ENCODE assay signal across 1 cellular context in genomic region chr1:210373878-210374599, GRCh38.
A peak's percentile ranks its signal among the peaks of the same experiment; 100 is the strongest.
TF ChIP-seq lines count a peak whose summit lies in the region.

No MANE protein-coding gene starts in this region.

TF ChIP-seq in HepG2, 621 proteins besides CTCF, POLR2A, EP300 and RAD21 (continued from another document and continues in another):
- TF ChIP-seq, protein P1, sequence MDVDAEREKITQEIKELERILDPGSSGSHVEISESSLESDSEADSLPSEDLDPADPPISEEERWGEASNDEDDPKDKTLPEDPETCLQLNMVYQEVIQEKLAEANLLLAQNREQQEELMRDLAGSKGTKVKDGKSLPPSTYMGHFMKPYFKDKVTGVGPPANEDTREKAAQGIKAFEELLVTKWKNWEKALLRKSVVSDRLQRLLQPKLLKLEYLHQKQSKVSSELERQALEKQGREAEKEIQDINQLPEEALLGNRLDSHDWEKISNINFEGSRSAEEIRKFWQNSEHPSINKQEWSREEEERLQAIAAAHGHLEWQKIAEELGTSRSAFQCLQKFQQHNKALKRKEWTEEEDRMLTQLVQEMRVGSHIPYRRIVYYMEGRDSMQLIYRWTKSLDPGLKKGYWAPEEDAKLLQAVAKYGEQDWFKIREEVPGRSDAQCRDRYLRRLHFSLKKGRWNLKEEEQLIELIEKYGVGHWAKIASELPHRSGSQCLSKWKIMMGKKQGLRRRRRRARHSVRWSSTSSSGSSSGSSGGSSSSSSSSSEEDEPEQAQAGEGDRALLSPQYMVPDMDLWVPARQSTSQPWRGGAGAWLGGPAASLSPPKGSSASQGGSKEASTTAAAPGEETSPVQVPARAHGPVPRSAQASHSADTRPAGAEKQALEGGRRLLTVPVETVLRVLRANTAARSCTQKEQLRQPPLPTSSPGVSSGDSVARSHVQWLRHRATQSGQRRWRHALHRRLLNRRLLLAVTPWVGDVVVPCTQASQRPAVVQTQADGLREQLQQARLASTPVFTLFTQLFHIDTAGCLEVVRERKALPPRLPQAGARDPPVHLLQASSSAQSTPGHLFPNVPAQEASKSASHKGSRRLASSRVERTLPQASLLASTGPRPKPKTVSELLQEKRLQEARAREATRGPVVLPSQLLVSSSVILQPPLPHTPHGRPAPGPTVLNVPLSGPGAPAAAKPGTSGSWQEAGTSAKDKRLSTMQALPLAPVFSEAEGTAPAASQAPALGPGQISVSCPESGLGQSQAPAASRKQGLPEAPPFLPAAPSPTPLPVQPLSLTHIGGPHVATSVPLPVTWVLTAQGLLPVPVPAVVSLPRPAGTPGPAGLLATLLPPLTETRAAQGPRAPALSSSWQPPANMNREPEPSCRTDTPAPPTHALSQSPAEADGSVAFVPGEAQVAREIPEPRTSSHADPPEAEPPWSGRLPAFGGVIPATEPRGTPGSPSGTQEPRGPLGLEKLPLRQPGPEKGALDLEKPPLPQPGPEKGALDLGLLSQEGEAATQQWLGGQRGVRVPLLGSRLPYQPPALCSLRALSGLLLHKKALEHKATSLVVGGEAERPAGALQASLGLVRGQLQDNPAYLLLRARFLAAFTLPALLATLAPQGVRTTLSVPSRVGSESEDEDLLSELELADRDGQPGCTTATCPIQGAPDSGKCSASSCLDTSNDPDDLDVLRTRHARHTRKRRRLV (CRISPR knock-in tag; IDR thresholded peaks at IDR 0.05) = peak; percentile 100
- TF ChIP-seq HNRNPUL1 (IDR thresholded peaks at IDR 0.05; ENCODE audit: low read depth, low read length) (no peak), SMAD9 (CRISPR knock-in tag; IDR thresholded peaks at IDR 0.05) (no peak), XRCC5 (optimal IDR thresholded peaks at IDR 0.05; ENCODE audit: low read length) (peak; percentile 72), U2AF1 (optimal IDR thresholded peaks at IDR 0.05; ENCODE audit: low read depth, low read length) (no peak), HBP1 (CRISPR knock-in tag; IDR thresholded peaks at IDR 0.05; ENCODE audit: low read depth) (no peak), ARHGAP35 (CRISPR knock-in tag; IDR thresholded peaks at IDR 0.05; ENCODE audit: borderline replicate concordance) (no peak), MED8 (CRISPR knock-in tag; IDR thresholded peaks at IDR 0.05; ENCODE audit: insufficient replicate concordance) (peak; percentile 88), ZNF790 (CRISPR knock-in tag; IDR thresholded peaks at IDR 0.05; ENCODE audit: borderline replicate concordance) (no peak), KDM5B (CRISPR knock-in tag; IDR thresholded peaks at IDR 0.05; ENCODE audit: borderline replicate concordance) (no peak), ZNF570 (CRISPR knock-in tag; IDR thresholded peaks at IDR 0.05; ENCODE audit: borderline replicate concordance) (no peak), ISL2 (CRISPR knock-in tag; IDR thresholded peaks at IDR 0.05) (peak; percentile 87), ZNF230 (CRISPR knock-in tag; IDR thresholded peaks at IDR 0.05) (no peak), MYC (CRISPR knock-in tag; IDR thresholded peaks at IDR 0.05; ENCODE audit: borderline replicate concordance) (no peak), SP1 (IDR thresholded peaks at IDR 0.05) (no peak), SP1 (CRISPR knock-in tag; IDR thresholded peaks at IDR 0.05) (peak; percentile 34), MEF2D (CRISPR knock-in tag; IDR thresholded peaks at IDR 0.05) (0 out of 2 replicates have a peak, but pooled peaks have one; percentile 66), SOX13 (IDR thresholded peaks at IDR 0.05) (peak; percentile 34; the same call in 1 of the 2 replicates), SOX13 (CRISPR knock-in tag; conservative IDR thresholded peaks at IDR 0.05 in 1 of 2, IDR thresholded peaks at IDR 0.05 in 1 of 2) (peak in 1 of 2 experiments; percentile 94; a peak in 2 of 4 replicates), HOXA5 (CRISPR knock-in tag; IDR thresholded peaks at IDR 0.05) (no peak; the same call in 1 of the 2 replicates), SP4 (CRISPR knock-in tag; IDR thresholded peaks at IDR 0.05) (no peak), AKAP8 (CRISPR knock-in tag; IDR thresholded peaks at IDR 0.05) (no peak), RCOR2 (CRISPR knock-in tag; IDR thresholded peaks at IDR 0.05) (no peak), MLX (CRISPR knock-in tag; IDR thresholded peaks at IDR 0.05) (peak; percentile 26; the same call in 1 of the 2 replicates), ZBTB37 (CRISPR knock-in tag; IDR thresholded peaks at IDR 0.05) (no peak), POLR2AphosphoS5 (IDR thresholded peaks at IDR 0.05; ENCODE audit: low read depth, low read length) (peak; percentile 99), ZNF792 (CRISPR knock-in tag; IDR thresholded peaks at IDR 0.05) (peak; percentile 69), ZNF841 (CRISPR knock-in tag; IDR thresholded peaks at IDR 0.05; ENCODE audit: borderline replicate concordance) (0 out of 2 replicates have a peak, but pooled peaks have one; percentile 47), MATR3 (CRISPR knock-in tag; IDR thresholded peaks at IDR 0.05) (no peak), FOXK1 (CRISPR knock-in tag; IDR thresholded peaks at IDR 0.05; ENCODE audit: borderline replicate concordance, low read depth) (0 out of 2 replicates have a peak, but pooled peaks have one; percentile 60), SMYD3 (CRISPR knock-in tag; IDR thresholded peaks at IDR 0.05) (no peak)
- TF ChIP-seq, protein P2, sequence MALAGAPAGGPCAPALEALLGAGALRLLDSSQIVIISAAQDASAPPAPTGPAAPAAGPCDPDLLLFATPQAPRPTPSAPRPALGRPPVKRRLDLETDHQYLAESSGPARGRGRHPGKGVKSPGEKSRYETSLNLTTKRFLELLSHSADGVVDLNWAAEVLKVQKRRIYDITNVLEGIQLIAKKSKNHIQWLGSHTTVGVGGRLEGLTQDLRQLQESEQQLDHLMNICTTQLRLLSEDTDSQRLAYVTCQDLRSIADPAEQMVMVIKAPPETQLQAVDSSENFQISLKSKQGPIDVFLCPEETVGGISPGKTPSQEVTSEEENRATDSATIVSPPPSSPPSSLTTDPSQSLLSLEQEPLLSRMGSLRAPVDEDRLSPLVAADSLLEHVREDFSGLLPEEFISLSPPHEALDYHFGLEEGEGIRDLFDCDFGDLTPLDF (CRISPR knock-in tag; IDR thresholded peaks at IDR 0.05) = no peak
- TF ChIP-seq, protein P3, sequence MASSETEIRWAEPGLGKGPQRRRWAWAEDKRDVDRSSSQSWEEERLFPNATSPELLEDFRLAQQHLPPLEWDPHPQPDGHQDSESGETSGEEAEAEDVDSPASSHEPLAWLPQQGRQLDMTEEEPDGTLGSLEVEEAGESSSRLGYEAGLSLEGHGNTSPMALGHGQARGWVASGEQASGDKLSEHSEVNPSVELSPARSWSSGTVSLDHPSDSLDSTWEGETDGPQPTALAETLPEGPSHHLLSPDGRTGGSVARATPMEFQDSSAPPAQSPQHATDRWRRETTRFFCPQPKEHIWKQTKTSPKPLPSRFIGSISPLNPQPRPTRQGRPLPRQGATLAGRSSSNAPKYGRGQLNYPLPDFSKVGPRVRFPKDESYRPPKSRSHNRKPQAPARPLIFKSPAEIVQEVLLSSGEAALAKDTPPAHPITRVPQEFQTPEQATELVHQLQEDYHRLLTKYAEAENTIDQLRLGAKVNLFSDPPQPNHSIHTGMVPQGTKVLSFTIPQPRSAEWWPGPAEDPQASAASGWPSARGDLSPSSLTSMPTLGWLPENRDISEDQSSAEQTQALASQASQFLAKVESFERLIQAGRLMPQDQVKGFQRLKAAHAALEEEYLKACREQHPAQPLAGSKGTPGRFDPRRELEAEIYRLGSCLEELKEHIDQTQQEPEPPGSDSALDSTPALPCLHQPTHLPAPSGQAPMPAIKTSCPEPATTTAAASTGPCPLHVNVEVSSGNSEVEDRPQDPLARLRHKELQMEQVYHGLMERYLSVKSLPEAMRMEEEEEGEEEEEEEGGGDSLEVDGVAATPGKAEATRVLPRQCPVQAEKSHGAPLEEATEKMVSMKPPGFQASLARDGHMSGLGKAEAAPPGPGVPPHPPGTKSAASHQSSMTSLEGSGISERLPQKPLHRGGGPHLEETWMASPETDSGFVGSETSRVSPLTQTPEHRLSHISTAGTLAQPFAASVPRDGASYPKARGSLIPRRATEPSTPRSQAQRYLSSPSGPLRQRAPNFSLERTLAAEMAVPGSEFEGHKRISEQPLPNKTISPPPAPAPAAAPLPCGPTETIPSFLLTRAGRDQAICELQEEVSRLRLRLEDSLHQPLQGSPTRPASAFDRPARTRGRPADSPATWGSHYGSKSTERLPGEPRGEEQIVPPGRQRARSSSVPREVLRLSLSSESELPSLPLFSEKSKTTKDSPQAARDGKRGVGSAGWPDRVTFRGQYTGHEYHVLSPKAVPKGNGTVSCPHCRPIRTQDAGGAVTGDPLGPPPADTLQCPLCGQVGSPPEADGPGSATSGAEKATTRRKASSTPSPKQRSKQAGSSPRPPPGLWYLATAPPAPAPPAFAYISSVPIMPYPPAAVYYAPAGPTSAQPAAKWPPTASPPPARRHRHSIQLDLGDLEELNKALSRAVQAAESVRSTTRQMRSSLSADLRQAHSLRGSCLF (CRISPR knock-in tag; IDR thresholded peaks at IDR 0.05; ENCODE audit: borderline replicate concordance) = no peak
- TF ChIP-seq, protein P4, sequence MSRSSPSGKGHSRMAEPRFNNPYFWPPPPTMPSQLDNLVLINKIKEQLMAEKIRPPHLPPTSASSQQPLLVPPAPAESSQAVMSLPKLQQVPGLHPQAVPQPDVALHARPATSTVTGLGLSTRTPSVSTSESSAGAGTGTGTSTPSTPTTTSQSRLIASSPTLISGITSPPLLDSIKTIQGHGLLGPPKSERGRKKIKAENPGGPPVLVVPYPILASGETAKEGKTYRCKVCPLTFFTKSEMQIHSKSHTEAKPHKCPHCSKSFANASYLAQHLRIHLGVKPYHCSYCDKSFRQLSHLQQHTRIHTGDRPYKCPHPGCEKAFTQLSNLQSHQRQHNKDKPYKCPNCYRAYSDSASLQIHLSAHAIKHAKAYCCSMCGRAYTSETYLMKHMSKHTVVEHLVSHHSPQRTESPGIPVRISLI (CRISPR knock-in tag; IDR thresholded peaks at IDR 0.05; ENCODE audit: borderline replicate concordance) = peak; percentile 88
- TF ChIP-seq, protein P5, sequence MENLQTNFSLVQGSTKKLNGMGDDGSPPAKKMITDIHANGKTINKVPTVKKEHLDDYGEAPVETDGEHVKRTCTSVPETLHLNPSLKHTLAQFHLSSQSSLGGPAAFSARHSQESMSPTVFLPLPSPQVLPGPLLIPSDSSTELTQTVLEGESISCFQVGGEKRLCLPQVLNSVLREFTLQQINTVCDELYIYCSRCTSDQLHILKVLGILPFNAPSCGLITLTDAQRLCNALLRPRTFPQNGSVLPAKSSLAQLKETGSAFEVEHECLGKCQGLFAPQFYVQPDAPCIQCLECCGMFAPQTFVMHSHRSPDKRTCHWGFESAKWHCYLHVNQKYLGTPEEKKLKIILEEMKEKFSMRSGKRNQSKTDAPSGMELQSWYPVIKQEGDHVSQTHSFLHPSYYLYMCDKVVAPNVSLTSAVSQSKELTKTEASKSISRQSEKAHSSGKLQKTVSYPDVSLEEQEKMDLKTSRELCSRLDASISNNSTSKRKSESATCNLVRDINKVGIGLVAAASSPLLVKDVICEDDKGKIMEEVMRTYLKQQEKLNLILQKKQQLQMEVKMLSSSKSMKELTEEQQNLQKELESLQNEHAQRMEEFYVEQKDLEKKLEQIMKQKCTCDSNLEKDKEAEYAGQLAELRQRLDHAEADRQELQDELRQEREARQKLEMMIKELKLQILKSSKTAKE (CRISPR knock-in tag; IDR thresholded peaks at IDR 0.05; ENCODE audit: borderline replicate concordance) = no peak
- TF ChIP-seq, protein P6, sequence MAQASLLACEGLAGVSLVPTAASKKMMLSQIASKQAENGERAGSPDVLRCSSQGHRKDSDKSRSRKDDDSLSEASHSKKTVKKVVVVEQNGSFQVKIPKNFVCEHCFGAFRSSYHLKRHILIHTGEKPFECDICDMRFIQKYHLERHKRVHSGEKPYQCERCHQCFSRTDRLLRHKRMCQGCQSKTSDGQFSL (CRISPR knock-in tag; IDR thresholded peaks at IDR 0.05) = no peak
- TF ChIP-seq, protein P7, sequence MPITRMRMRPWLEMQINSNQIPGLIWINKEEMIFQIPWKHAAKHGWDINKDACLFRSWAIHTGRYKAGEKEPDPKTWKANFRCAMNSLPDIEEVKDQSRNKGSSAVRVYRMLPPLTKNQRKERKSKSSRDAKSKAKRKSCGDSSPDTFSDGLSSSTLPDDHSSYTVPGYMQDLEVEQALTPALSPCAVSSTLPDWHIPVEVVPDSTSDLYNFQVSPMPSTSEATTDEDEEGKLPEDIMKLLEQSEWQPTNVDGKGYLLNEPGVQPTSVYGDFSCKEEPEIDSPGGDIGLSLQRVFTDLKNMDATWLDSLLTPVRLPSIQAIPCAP (CRISPR knock-in tag; IDR thresholded peaks at IDR 0.05; ENCODE audit: low read depth) = no peak
- TF ChIP-seq, protein P8, sequence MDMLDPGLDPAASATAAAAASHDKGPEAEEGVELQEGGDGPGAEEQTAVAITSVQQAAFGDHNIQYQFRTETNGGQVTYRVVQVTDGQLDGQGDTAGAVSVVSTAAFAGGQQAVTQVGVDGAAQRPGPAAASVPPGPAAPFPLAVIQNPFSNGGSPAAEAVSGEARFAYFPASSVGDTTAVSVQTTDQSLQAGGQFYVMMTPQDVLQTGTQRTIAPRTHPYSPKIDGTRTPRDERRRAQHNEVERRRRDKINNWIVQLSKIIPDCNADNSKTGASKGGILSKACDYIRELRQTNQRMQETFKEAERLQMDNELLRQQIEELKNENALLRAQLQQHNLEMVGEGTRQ (IDR thresholded peaks at IDR 0.05; ENCODE audit: low read depth, low read length) = no peak
- TF ChIP-seq, protein P8 (CRISPR knock-in tag; IDR thresholded peaks at IDR 0.05; ENCODE audit: borderline replicate concordance) = no peak
